In the genomic region with DNA sequence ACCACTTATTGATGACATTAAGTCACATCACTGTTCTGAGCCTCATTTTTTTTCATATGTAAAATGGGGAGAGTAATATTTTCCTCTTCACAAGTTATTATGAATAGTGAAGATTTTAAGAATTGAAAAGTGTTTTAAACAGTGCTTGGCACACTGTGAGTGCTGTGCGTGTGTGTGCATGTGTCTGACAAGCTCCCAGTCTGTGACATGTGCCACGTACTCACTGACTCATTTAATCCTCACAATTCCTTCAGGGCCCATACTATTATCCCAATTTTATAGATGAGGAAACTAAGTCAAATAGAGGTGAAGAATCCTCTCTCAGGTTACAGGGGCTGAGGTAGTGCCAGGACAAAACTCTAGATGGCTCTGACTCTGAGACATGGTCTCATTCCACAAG, we compare ENCODE assay signal across 20 cellular contexts.
"Had no signal": no experiment of that assay in that cellular context is flagged by ENCODE, and none has a peak within 500 bp of the region (broad histone marks: within the 10 kb centered on the region; RNA-seq: fewer than 3 reads in every experiment).

No MANE protein-coding gene starts in this region.

- DNase-seq: KBM-7, MG63, NCI-H1092, NCI-H1105 treated with DMSO at 0.1 percent for 48 hours, NCI-H1417 treated with DMSO at 0.1 percent for 48 hours, NCI-H146, NCI-H1694 treated with DMSO at 0.1 percent for 48 hours, NCI-H1930, NCI-H2081, NCI-H2107, NCI-H2227 treated with DMSO at 0.1 percent for 48 hours, NCI-H446, NCI-H510A, NCI-H524 treated with DMSO at 0.1 percent for 48 hours, NCI-H69, NCI-H774, PC-3, SHP77, SK-N-SH had no signal

- H3K36me3 ChIP-seq: MG63 had no signal

- ATAC-seq: Panc1, PC-3 had no signal

- H3K27me3 ChIP-seq: MG63 had no signal

- H3K4me3 ChIP-seq: MG63 had no signal
